In genomic region chr13:49497272-49497671, GRCh38 we compare ENCODE assay signal across 10 cellular contexts. TPM values are rescaled to one million over a fixed set of nuclear protein-coding genes. Genes with fewer than 3 reads are reported as not detected.
DNase-seq lines count a peak whose midpoint lies in the region; ATAC-seq and TF ChIP-seq lines count a peak whose summit lies in the region.
"Had no signal": no experiment of that assay in that cellular context is flagged by ENCODE, and none has a peak within 500 bp of the region (broad histone marks: within the 10 kb centered on the region; RNA-seq: fewer than 3 reads in every experiment).

No MANE protein-coding gene starts in this region.

- no peaks in the 10 kb centered on the region for H3K9me3 Mint-ChIP-seq in GM23338
- H3K9me3 Mint-ChIP-seq in activated naive CD8-positive, alpha-beta T cell treated with anti-CD3 and anti-CD28 coated beads for 36 hours: no peaks in the 10 kb centered on the region
- H3K9me3 Mint-ChIP-seq in nephron: no peaks in the 10 kb centered on the region

- no peak for TF ChIP-seq CTCF in GM23338 (conservative IDR thresholded peaks at IDR 0.05; ENCODE audit: low read depth in 2 of 2)
- TF ChIP-seq CTCF in nephron (IDR thresholded peaks at IDR 0.05; ENCODE audit: unreplicated experiment in 3 of 3): no peak

- H3F3A ChIP-seq in GM23338 (replicated peaks; ENCODE audit: low read depth): peaks cover 5% of the 10 kb centered on the region; the same call in 1 of the 2 replicates

- no peak for DNase-seq in GM23338 (ENCODE audit: low spot score)
- peak; percentile 4 for DNase-seq in activated naive CD8-positive, alpha-beta T cell treated with anti-CD3 and anti-CD28 coated beads for 36 hours
- DNase-seq in NCI-H345 (lab: John Stamatoyannopoulos, UW): no peak
- DNase-seq in occipital lobe (lab: John Stamatoyannopoulos, UW): no peak
- DNase-seq: activated CD4-positive, CD25-positive, alpha-beta regulatory T cell; NCI-H1105 treated with DMSO at 0.1 percent for 48 hours had no signal

- H3K4me2 ChIP-seq in BLaER1: peak overlapping the region; percentile 74
- no peak overlapping the region for H3K4me2 ChIP-seq in GM23338

- H3K27me3 Mint-ChIP-seq in GM23338 (ENCODE audit: insufficient read depth, low read depth, poor library complexity): peaks cover 11% of the 10 kb centered on the region
- no peaks in the 10 kb centered on the region for H3K27me3 Mint-ChIP-seq in activated naive CD8-positive, alpha-beta T cell treated with anti-CD3 and anti-CD28 coated beads for 36 hours
- no peaks in the 10 kb centered on the region for H3K27me3 Mint-ChIP-seq in nephron (ENCODE audit: low read depth)

- no peaks in the 10 kb centered on the region for H3K27me3 ChIP-seq in BLaER1
- no peaks in the 10 kb centered on the region for H3K27me3 ChIP-seq in GM23338 (ENCODE audit: insufficient read depth)

- H3K4me1 ChIP-seq in BLaER1 (peaks cover 55% of the 10 kb centered on the region), GM23338 (ENCODE audit: insufficient read depth) (no peaks in the 10 kb centered on the region; the same call in 1 of the 2 replicates)

- ATAC-seq in GM23338 (no peak), HG02571 (IDR thresholded peaks at IDR 0.05; ENCODE audit: unreplicated experiment) (no peak), GM19455 (IDR thresholded peaks at IDR 0.05; ENCODE audit: unreplicated experiment) (no peak)

- H2AFZ ChIP-seq in GM23338: no peak overlapping the region

- no peaks in the 10 kb centered on the region for H3K9me2 ChIP-seq in GM23338 (ENCODE audit: insufficient read depth)

- H3K27ac ChIP-seq in BLaER1 (no peak overlapping the region), GM23338 (ENCODE audit: low read depth) (no peak overlapping the region)

- no peaks in the 10 kb centered on the region for H3K79me2 ChIP-seq in GM23338 (replicated peaks; ENCODE audit: insufficient read depth)

- no peaks in the 10 kb centered on the region for H3K9me3 ChIP-seq in BLaER1

- H3K36me3 Mint-ChIP-seq in GM23338 (ENCODE audit: low read depth) (no peaks in the 10 kb centered on the region), nephron (ENCODE audit: low read depth) (peaks cover 6% of the 10 kb centered on the region)
- peaks cover 38% of the 10 kb centered on the region for H3K36me3 Mint-ChIP-seq in activated naive CD8-positive, alpha-beta T cell treated with anti-CD3 and anti-CD28 coated beads for 36 hours

- 0 out of 2 replicates have a peak overlapping the region, but pooled peaks have one; percentile 2 for H3K9ac ChIP-seq in BLaER1

- H3K27ac Mint-ChIP-seq in GM23338 (no peak overlapping the region), nephron (peak overlapping the region; percentile 33 to 91 (median 76))
- H3K27ac Mint-ChIP-seq in activated naive CD8-positive, alpha-beta T cell treated with anti-CD3 and anti-CD28 coated beads for 36 hours: peak overlapping the region; percentile 97

- peaks cover 50% of the 10 kb centered on the region for H3K36me3 ChIP-seq in BLaER1
- no peaks in the 10 kb centered on the region for H3K36me3 ChIP-seq in GM23338 (ENCODE audit: insufficient read depth)

- H3K4me1 Mint-ChIP-seq in GM23338 (0 out of 3 replicates have a peak, but pooled peaks cover 2% of the 10 kb centered on the region), nephron (no peaks in the 10 kb centered on the region)
- H3K4me1 Mint-ChIP-seq in activated naive CD8-positive, alpha-beta T cell treated with anti-CD3 and anti-CD28 coated beads for 36 hours: peaks cover 45% of the 10 kb centered on the region

- H3K4me3 ChIP-seq in BLaER1: no peak overlapping the region; the same call in 1 of the 2 replicates
- no peak overlapping the region for H3K4me3 ChIP-seq in GM23338

- 0 out of 3 replicates have a peak overlapping the region, but pooled peaks have one; percentile 3 for H3K4me3 Mint-ChIP-seq in GM23338
- H3K4me3 Mint-ChIP-seq in activated naive CD8-positive, alpha-beta T cell treated with anti-CD3 and anti-CD28 coated beads for 36 hours: peak overlapping the region; percentile 85
- peak overlapping the region; percentile 80 to 88 (median 84) for H3K4me3 Mint-ChIP-seq in nephron

- H4K20me1 ChIP-seq in BLaER1 (no peaks in the 10 kb centered on the region), GM23338 (replicated peaks; ENCODE audit: insufficient read depth) (no peaks in the 10 kb centered on the region)

TF ChIP-seq in GM23338, 12 proteins besides CTCF, POLR2A, EP300 and RAD21:
- TF ChIP-seq ZNF462 (CRISPR knock-in tag; IDR thresholded peaks at IDR 0.05) (no peak), EZH2phosphoT487 (IDR thresholded peaks at IDR 0.05; ENCODE audit: unreplicated experiment) (no peak)

RNA-seq across cellular contexts. Expression of gene PHF11, which starts 1.5 kb away (rescaled TPM):
- 7.4 and 8.7 TPM in 2 replicates for total RNA-seq in GM23338 (2014; rRNA removed; shearing (Covaris generic))
- 12.7 and 13.5 TPM in 2 replicates for polyA plus RNA-seq in GM23338 (2016; fragmentation: Nextera tagmentation; extraction: Ambion mirVana)
- 10 to 100 TPM; 53.6 to 61.5 TPM for total RNA-seq in activated naive CD8-positive, alpha-beta T cell treated with anti-CD3 and anti-CD28 coated beads for 36 hours
- total RNA-seq in occipital lobe: 4.7 TPM

RNA-seq across cellular contexts. Expression of gene SETDB2, which starts 53.2 kb away (rescaled TPM):
- total RNA-seq in GM23338 (2014; rRNA removed; shearing (Covaris generic)): 5.8 and 6.3 TPM in 2 replicates
- 1.6 and 4.6 TPM in 2 replicates for polyA plus RNA-seq in GM23338 (2016; fragmentation: Nextera tagmentation; extraction: Ambion mirVana)
- 10 to 100 TPM; 11.1 to 11.3 TPM for total RNA-seq in activated naive CD8-positive, alpha-beta T cell treated with anti-CD3 and anti-CD28 coated beads for 36 hours
- total RNA-seq in occipital lobe: 20.7 TPM

RNA-seq across cellular contexts. Expression of gene CAB39L, which starts 53.4 kb away (rescaled TPM):
- 4.4 and 5.9 TPM in 2 replicates for total RNA-seq in GM23338 (2014; rRNA removed; shearing (Covaris generic))
- polyA plus RNA-seq in GM23338 (2016; fragmentation: Nextera tagmentation; extraction: Ambion mirVana): 2.5 and 3.3 TPM in 2 replicates
- total RNA-seq in activated naive CD8-positive, alpha-beta T cell treated with anti-CD3 and anti-CD28 coated beads for 36 hours: 1 to 10 TPM; 3.1 to 3.2 TPM
- total RNA-seq in occipital lobe: 36.5 TPM

Comparison
In these comparisons a context has a peak if more than half of its experiments do, and no peak if none do; other contexts are left out.
1. H3K4me3 Mint-ChIP-seq: peak in every context shown above with its lines; median percentile 85 in activated naive CD8-positive, alpha-beta T cell treated with anti-CD3 and anti-CD28 coated beads for 36 hours; 84 in nephron; 3 in GM23338.